In genomic region chr1:16483639-16484500, GRCh38 we compare ENCODE assay signal across 4 cellular contexts. TPM values are rescaled to one million over a fixed set of nuclear protein-coding genes. Genes with fewer than 3 reads are reported as not detected.
"Had no signal": no experiment of that assay in that cellular context is flagged by ENCODE, and none has a peak within 500 bp of the region (broad histone marks: within the 10 kb centered on the region; RNA-seq: fewer than 3 reads in every experiment).

No MANE protein-coding gene starts in this region.

RNA-seq across cellular contexts. Expression of gene SPATA21, which starts 46.6 kb away (rescaled TPM):
- total RNA-seq: NCI-H460, PC-9, Right ventricle myocardium superior, SJSA1 had no signal
